ENCODE assay signal across 1 cellular context in the genomic region with DNA sequence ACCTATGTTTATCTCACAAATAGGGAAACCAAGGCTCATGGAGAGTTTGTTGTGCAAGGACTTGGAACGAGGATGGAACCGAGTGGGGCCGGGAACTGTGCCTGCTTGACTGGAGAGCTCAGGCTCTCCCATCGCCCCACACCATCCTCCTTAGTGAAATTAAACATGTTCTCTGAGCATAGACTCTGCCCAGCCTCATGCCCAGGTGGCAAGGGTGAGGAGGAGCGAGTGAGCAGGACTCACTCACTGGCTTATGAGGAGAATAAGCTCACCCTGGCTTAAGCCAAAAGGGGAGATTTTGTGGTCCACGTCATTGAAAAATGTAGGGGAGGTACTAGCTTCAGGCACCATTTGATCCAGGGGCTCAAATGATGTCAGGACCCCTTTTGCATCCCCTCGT.
TF ChIP-seq lines count a peak whose summit lies in the region.

No MANE protein-coding gene starts in this region.

TF ChIP-seq in liver, 16 proteins besides CTCF, POLR2A, EP300 and RAD21:
- TF ChIP-seq, protein P1, sequence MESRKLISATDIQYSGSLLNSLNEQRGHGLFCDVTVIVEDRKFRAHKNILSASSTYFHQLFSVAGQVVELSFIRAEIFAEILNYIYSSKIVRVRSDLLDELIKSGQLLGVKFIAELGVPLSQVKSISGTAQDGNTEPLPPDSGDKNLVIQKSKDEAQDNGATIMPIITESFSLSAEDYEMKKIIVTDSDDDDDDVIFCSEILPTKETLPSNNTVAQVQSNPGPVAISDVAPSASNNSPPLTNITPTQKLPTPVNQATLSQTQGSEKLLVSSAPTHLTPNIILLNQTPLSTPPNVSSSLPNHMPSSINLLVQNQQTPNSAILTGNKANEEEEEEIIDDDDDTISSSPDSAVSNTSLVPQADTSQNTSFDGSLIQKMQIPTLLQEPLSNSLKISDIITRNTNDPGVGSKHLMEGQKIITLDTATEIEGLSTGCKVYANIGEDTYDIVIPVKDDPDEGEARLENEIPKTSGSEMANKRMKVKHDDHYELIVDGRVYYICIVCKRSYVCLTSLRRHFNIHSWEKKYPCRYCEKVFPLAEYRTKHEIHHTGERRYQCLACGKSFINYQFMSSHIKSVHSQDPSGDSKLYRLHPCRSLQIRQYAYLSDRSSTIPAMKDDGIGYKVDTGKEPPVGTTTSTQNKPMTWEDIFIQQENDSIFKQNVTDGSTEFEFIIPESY (IDR thresholded peaks at IDR 0.05): no peak
- no peak for TF ChIP-seq TAF1 (conservative IDR thresholded peaks at IDR 0.05)
- no peak for TF ChIP-seq NR2F2 (IDR thresholded peaks at IDR 0.05)
- no peak for TF ChIP-seq YY1 (IDR thresholded peaks at IDR 0.05)
- TF ChIP-seq HNF4G (IDR thresholded peaks at IDR 0.05): no peak
- TF ChIP-seq, protein P2, sequence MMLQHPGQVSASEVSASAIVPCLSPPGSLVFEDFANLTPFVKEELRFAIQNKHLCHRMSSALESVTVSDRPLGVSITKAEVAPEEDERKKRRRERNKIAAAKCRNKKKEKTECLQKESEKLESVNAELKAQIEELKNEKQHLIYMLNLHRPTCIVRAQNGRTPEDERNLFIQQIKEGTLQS (IDR thresholded peaks at IDR 0.05): no peak
- no peak for TF ChIP-seq HNF4A (conservative IDR thresholded peaks at IDR 0.05)
- TF ChIP-seq RXRA (IDR thresholded peaks at IDR 0.05): no peak
- TF ChIP-seq FOXA2 (IDR thresholded peaks at IDR 0.05): no peak
- TF ChIP-seq GABPA (IDR thresholded peaks at IDR 0.05 in 1 of 2, conservative IDR thresholded peaks at IDR 0.05 in 1 of 2): no peak
- no peak for TF ChIP-seq FOXA1 (IDR thresholded peaks at IDR 0.05)
- TF ChIP-seq EGR1 (IDR thresholded peaks at IDR 0.05; ENCODE audit: low read depth in 2 of 2): no peak
- no peak for TF ChIP-seq SP1 (IDR thresholded peaks at IDR 0.05)
- TF ChIP-seq, protein P3, sequence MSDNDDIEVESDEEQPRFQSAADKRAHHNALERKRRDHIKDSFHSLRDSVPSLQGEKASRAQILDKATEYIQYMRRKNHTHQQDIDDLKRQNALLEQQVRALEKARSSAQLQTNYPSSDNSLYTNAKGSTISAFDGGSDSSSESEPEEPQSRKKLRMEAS (IDR thresholded peaks at IDR 0.05): no peak
- TF ChIP-seq JUND (IDR thresholded peaks at IDR 0.05): no peak
- TF ChIP-seq, protein P4, sequence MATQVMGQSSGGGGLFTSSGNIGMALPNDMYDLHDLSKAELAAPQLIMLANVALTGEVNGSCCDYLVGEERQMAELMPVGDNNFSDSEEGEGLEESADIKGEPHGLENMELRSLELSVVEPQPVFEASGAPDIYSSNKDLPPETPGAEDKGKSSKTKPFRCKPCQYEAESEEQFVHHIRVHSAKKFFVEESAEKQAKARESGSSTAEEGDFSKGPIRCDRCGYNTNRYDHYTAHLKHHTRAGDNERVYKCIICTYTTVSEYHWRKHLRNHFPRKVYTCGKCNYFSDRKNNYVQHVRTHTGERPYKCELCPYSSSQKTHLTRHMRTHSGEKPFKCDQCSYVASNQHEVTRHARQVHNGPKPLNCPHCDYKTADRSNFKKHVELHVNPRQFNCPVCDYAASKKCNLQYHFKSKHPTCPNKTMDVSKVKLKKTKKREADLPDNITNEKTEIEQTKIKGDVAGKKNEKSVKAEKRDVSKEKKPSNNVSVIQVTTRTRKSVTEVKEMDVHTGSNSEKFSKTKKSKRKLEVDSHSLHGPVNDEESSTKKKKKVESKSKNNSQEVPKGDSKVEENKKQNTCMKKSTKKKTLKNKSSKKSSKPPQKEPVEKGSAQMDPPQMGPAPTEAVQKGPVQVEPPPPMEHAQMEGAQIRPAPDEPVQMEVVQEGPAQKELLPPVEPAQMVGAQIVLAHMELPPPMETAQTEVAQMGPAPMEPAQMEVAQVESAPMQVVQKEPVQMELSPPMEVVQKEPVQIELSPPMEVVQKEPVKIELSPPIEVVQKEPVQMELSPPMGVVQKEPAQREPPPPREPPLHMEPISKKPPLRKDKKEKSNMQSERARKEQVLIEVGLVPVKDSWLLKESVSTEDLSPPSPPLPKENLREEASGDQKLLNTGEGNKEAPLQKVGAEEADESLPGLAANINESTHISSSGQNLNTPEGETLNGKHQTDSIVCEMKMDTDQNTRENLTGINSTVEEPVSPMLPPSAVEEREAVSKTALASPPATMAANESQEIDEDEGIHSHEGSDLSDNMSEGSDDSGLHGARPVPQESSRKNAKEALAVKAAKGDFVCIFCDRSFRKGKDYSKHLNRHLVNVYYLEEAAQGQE (IDR thresholded peaks at IDR 0.05): no peak
